ENCODE assay signal across 8 cellular contexts in genomic region chr5:140966293-140967225, GRCh38. TPM values are rescaled to one million over a fixed set of nuclear protein-coding genes. Genes with fewer than 3 reads are reported as not detected.
DNase-seq lines count a peak whose midpoint lies in the region; ATAC-seq and TF ChIP-seq lines count a peak whose summit lies in the region.

TSS of gene PCDHAC2 (plus strand) at chr5:140966476. CDS start at chr5:140966767, 291 bp downstream.

- no peaks in the 10 kb centered on the region for H3K9me3 Mint-ChIP-seq in natural killer cell treated with Interleukin-12 subunit alpha and Interleukin-12 subunit beta and Interleukin-15 and Interleukin-18, amount 100 ng/mL, for 72 hours
- H3K9me3 Mint-ChIP-seq in natural killer cell, result peaks cover 0 to 4% of the 10 kb centered on the region in 2 donors
- H3K9me3 Mint-ChIP-seq in WTC11, result no peaks in the 10 kb centered on the region
- no peaks in the 10 kb centered on the region for H3K9me3 Mint-ChIP-seq in progenitor cell of endocrine pancreas (ENCODE audit: low read depth)

- H3K27me3 ChIP-seq in right cardiac atrium (ENCODE audit: control insufficient read depth, insufficient read depth), result no peaks in the 10 kb centered on the region

- POLR2A ChIA-PET in WTC11 (lab: Charles Lee), result interaction anchor here (0.8 to 2.5 kb wide), 5 partner anchors 19 to 98 kb away, joined by 3 to 30 read pairs (median 20); partner anchors contain the start of genes PCDHA11 and PCDHAC1

- no peaks in the 10 kb centered on the region for H3K9me3 ChIP-seq in right cardiac atrium (ENCODE audit: control insufficient read depth, low read length)

- ATAC-seq in natural killer cell treated with Interleukin-12 subunit alpha and Interleukin-12 subunit beta and Interleukin-15 and Interleukin-18, amount 100 ng/mL, for 72 hours, result peak; percentile 15 to 18
- ATAC-seq in natural killer cell, result no peak
- peak; percentile 77 for ATAC-seq in WTC11
- peak; percentile 81 to 89 for ATAC-seq in right cardiac atrium
- no peak for ATAC-seq in HG03342 (IDR thresholded peaks at IDR 0.05; ENCODE audit: unreplicated experiment)
- ATAC-seq in GM19397 (IDR thresholded peaks at IDR 0.05; ENCODE audit: unreplicated experiment), result no peak
- no peak for ATAC-seq in GM19035 (IDR thresholded peaks at IDR 0.05; ENCODE audit: unreplicated experiment)

- H3K36me3 Mint-ChIP-seq in natural killer cell treated with Interleukin-12 subunit alpha and Interleukin-12 subunit beta and Interleukin-15 and Interleukin-18, amount 100 ng/mL, for 72 hours, result no peaks in the 10 kb centered on the region
- H3K36me3 Mint-ChIP-seq in natural killer cell, result no peaks in the 10 kb centered on the region
- H3K36me3 Mint-ChIP-seq in WTC11, result no peaks in the 10 kb centered on the region
- H3K36me3 Mint-ChIP-seq in progenitor cell of endocrine pancreas (ENCODE audit: insufficient read depth), result peaks cover 3% of the 10 kb centered on the region

- intact Hi-C loops in natural killer cell (cut with micrococcal nuclease), result no loop called here
- intact Hi-C loops in right cardiac atrium (cut with DNase I), result no loop called here

- no peak for DNase-seq in natural killer cell treated with Interleukin-12 subunit alpha and Interleukin-12 subunit beta and Interleukin-15 and Interleukin-18, amount 100 ng/mL, for 72 hours (ENCODE audit: low spot score)
- DNase-seq in natural killer cell, result no peak
- peak; percentile 78 for DNase-seq in WTC11 (ENCODE audit: low spot score)
- DNase-seq in right cardiac atrium, result peak; percentile 29 to 61 (median 53)
- DNase-seq in progenitor cell of endocrine pancreas (ENCODE audit: low spot score, unreplicated experiment), result peak; percentile 42

- peaks cover 11 to 20% of the 10 kb centered on the region in 2 donors for H3K27me3 Mint-ChIP-seq in natural killer cell treated with Interleukin-12 subunit alpha and Interleukin-12 subunit beta and Interleukin-15 and Interleukin-18, amount 100 ng/mL, for 72 hours
- H3K27me3 Mint-ChIP-seq in natural killer cell (ENCODE audit: low read depth in 2 of 2), result peaks cover 12 to 21% of the 10 kb centered on the region in 2 donors
- H3K27me3 Mint-ChIP-seq in WTC11 (ENCODE audit: low read depth), result peaks cover 21% of the 10 kb centered on the region
- H3K27me3 Mint-ChIP-seq in progenitor cell of endocrine pancreas, result peaks cover 36% of the 10 kb centered on the region

- CTCF ChIA-PET in WTC11 (lab: Charles Lee), result interaction anchor here (0.6 to 3.8 kb wide), 23 partner anchors 11 to 180 kb away, joined by 3 to 79 read pairs (median 6); partner anchors contain the start of genes PCDHA1, PCDHA10, PCDHA11 and PCDHA12

- WGBS in right cardiac atrium, result 2% methylated on average over 80 of the region's 80 CpGs

- no peak within 1 kb of the TSS for H3K27ac ChIP-seq in right cardiac atrium (ENCODE audit: low read length)

- no peaks in the 10 kb centered on the region for H3K4me1 Mint-ChIP-seq in natural killer cell treated with Interleukin-12 subunit alpha and Interleukin-12 subunit beta and Interleukin-15 and Interleukin-18, amount 100 ng/mL, for 72 hours (ENCODE audit: low read depth in 2 of 2)
- H3K4me1 Mint-ChIP-seq in natural killer cell (no peaks in the 10 kb centered on the region), WTC11 (peaks cover 50% of the 10 kb centered on the region), progenitor cell of endocrine pancreas (ENCODE audit: low read depth) (peaks cover 5% of the 10 kb centered on the region)

- peak within 1 kb of the TSS; percentile 45 for H3K4me3 ChIP-seq in right cardiac atrium (ENCODE audit: low read length)

- H3K4me3 Mint-ChIP-seq in natural killer cell treated with Interleukin-12 subunit alpha and Interleukin-12 subunit beta and Interleukin-15 and Interleukin-18, amount 100 ng/mL, for 72 hours, result no peak within 1 kb of the TSS
- H3K4me3 Mint-ChIP-seq in natural killer cell (no peak within 1 kb of the TSS), WTC11 (peak within 1 kb of the TSS; percentile 92), progenitor cell of endocrine pancreas (ENCODE audit: low read depth) (peak within 1 kb of the TSS; percentile 80)

- no peak for TF ChIP-seq CTCF in natural killer cell (IDR thresholded peaks at IDR 0.05)
- no peak for TF ChIP-seq CTCF in WTC11 (IDR thresholded peaks at IDR 0.05)
- no peak for TF ChIP-seq CTCF in progenitor cell of endocrine pancreas (IDR thresholded peaks at IDR 0.05; ENCODE audit: unreplicated experiment)

- no peaks in the 10 kb centered on the region for H3K4me1 ChIP-seq in right cardiac atrium (ENCODE audit: control insufficient read depth, insufficient read depth, low read length)

- no peak within 1 kb of the TSS for H3K27ac Mint-ChIP-seq in natural killer cell treated with Interleukin-12 subunit alpha and Interleukin-12 subunit beta and Interleukin-15 and Interleukin-18, amount 100 ng/mL, for 72 hours
- H3K27ac Mint-ChIP-seq in natural killer cell (no peak within 1 kb of the TSS), WTC11 (peak within 1 kb of the TSS; percentile 51; the same call in 1 of the 2 replicates), progenitor cell of endocrine pancreas (peak within 1 kb of the TSS; percentile 38)

TF ChIP-seq in WTC11, 78 proteins besides CTCF, POLR2A, EP300 and RAD21 (continues in another document):
- TF ChIP-seq OVOL2 (CRISPR knock-in tag; IDR thresholded peaks at IDR 0.05; ENCODE audit: borderline replicate concordance), result no peak
- no peak for TF ChIP-seq USF1 (CRISPR knock-in tag; IDR thresholded peaks at IDR 0.05)
- TF ChIP-seq E2F5 (CRISPR knock-in tag; IDR thresholded peaks at IDR 0.05), result 0 out of 2 replicates have a peak, but pooled peaks have one; percentile 25
- TF ChIP-seq ZNF396 (CRISPR knock-in tag; IDR thresholded peaks at IDR 0.05; ENCODE audit: borderline replicate concordance), result no peak
- TF ChIP-seq GTF2I (CRISPR knock-in tag; conservative IDR thresholded peaks at IDR 0.05), result no peak
- no peak for TF ChIP-seq CREM (CRISPR knock-in tag; IDR thresholded peaks at IDR 0.05)
- 0 out of 2 replicates have a peak, but pooled peaks have one; percentile 51 for TF ChIP-seq ARID4B (CRISPR knock-in tag; IDR thresholded peaks at IDR 0.05; ENCODE audit: borderline replicate concordance)
- TF ChIP-seq E2F1 (CRISPR knock-in tag; IDR thresholded peaks at IDR 0.05), result no peak

RNA-seq across cellular contexts. Expression of gene PCDHAC2, which starts in this region (rescaled TPM):
- total RNA-seq in natural killer cell treated with Interleukin-12 subunit alpha and Interleukin-12 subunit beta and Interleukin-15 and Interleukin-18, amount 100 ng/mL, for 72 hours, result not detected
- total RNA-seq in natural killer cell, result not detected
- total RNA-seq in WTC11 (2021), result 6.7 to 11.3 TPM (median 7.9 TPM) in 3 replicates
- total RNA-seq in right cardiac atrium, result 1 to 10 TPM in 1 of 4 donors, under 1 TPM in 3; 0.44 to 1.1 (median 0.54) TPM
- 0.02 TPM for polyA plus RNA-seq in right cardiac atrium
- 1.8 and 1.9 TPM in 2 replicates for total RNA-seq in progenitor cell of endocrine pancreas

Comparison
In these comparisons a context has a peak if more than half of its experiments do, and no peak if none do; other contexts are left out.
1. Peak in ATAC-seq in natural killer cell treated with Interleukin-12 subunit alpha and Interleukin-12 subunit beta and Interleukin-15 and Interleukin-18, amount 100 ng/mL, for 72 hours; RNA of the gene not detected or under 1 TPM.
2. ATAC-seq: peak in WTC11 (single experiment) and right cardiac atrium (2 of 2); none in natural killer cell (0 of 3), HG03342 (single experiment), GM19397 (single experiment) and GM19035 (single experiment).
3. DNase-seq: peak in WTC11 (single experiment), right cardiac atrium (3 of 3) and progenitor cell of endocrine pancreas (single experiment); none in natural killer cell treated with Interleukin-12 subunit alpha and Interleukin-12 subunit beta and Interleukin-15 and Interleukin-18, amount 100 ng/mL, for 72 hours (single experiment) and natural killer cell (single experiment).
4. H3K27ac Mint-ChIP-seq: peak in WTC11 (single experiment) and progenitor cell of endocrine pancreas (single experiment); none in natural killer cell treated with Interleukin-12 subunit alpha and Interleukin-12 subunit beta and Interleukin-15 and Interleukin-18, amount 100 ng/mL, for 72 hours (0 of 2) and natural killer cell (0 of 2).
5. H3K4me3 Mint-ChIP-seq: peak in WTC11 (single experiment) and progenitor cell of endocrine pancreas (single experiment); none in natural killer cell treated with Interleukin-12 subunit alpha and Interleukin-12 subunit beta and Interleukin-15 and Interleukin-18, amount 100 ng/mL, for 72 hours (single experiment) and natural killer cell (single experiment).